ENCODE assay signal across 1 cellular context in genomic region chr19:1406496-1406817, GRCh38.
TF ChIP-seq lines count a peak whose summit lies in the region.

No MANE protein-coding gene starts in this region.

TF ChIP-seq in IMR-90, 13 proteins besides CTCF, POLR2A, EP300 and RAD21 (continued from another document):
- TF ChIP-seq FOS (IDR thresholded peaks at IDR 0.05; ENCODE audit: low read depth, low read length), result no peak
- TF ChIP-seq USF2 (IDR thresholded peaks at IDR 0.05; ENCODE audit: low read depth, low read length), result no peak
- no peak for TF ChIP-seq MXI1 (IDR thresholded peaks at IDR 0.05; ENCODE audit: borderline replicate concordance, low read depth, low read length)
- no peak for TF ChIP-seq MAFK (IDR thresholded peaks at IDR 0.05; ENCODE audit: low read depth, low read length)
- TF ChIP-seq NFE2L2 (IDR thresholded peaks at IDR 0.05; ENCODE audit: low read depth, low read length), result no peak
- TF ChIP-seq CHD1 (IDR thresholded peaks at IDR 0.05; ENCODE audit: low read depth, low read length), result no peak
- TF ChIP-seq RFX5 (IDR thresholded peaks at IDR 0.05; ENCODE audit: low read depth, low read length), result no peak
